ENCODE assay signal across 1 cellular context in genomic region chr15:40333922-40334492, GRCh38.
TF ChIP-seq lines count a peak whose summit lies in the region.

No MANE protein-coding gene starts in this region.

TF ChIP-seq in K562, 482 proteins besides CTCF, POLR2A, EP300 and RAD21 (continued from another document and continues in another):
- TF ChIP-seq CGGBP1 (CRISPR knock-in tag; IDR thresholded peaks at IDR 0.05) (no peak), ZEB2 (IDR thresholded peaks at IDR 0.05) (no peak), NEUROD1 (IDR thresholded peaks at IDR 0.05; ENCODE audit: borderline replicate concordance, low read depth, low read length, partially characterized antibody) (no peak), ZNF197 (CRISPR knock-in tag; IDR thresholded peaks at IDR 0.05; ENCODE audit: low read depth) (no peak), CTBP1 (IDR thresholded peaks at IDR 0.05; ENCODE audit: borderline replicate concordance) (peak; percentile 44; the same call in 1 of the 2 replicates), ATF1 (CRISPR knock-in tag; IDR thresholded peaks at IDR 0.05) (no peak), ATF1 (tag; IDR thresholded peaks at IDR 0.05) (no peak), MTF1 (CRISPR knock-in tag; IDR thresholded peaks at IDR 0.05; ENCODE audit: borderline replicate concordance) (no peak), MCM5 (IDR thresholded peaks at IDR 0.05; ENCODE audit: low read depth) (no peak), NFXL1 (CRISPR knock-in tag; IDR thresholded peaks at IDR 0.05) (no peak), FOXK2 (conservative IDR thresholded peaks at IDR 0.05 in 1 of 2, IDR thresholded peaks at IDR 0.05 in 1 of 2; ENCODE audit: low read depth in 2 of 2) (no peak; a peak in 1 of 4 replicates), CCNT2 (IDR thresholded peaks at IDR 0.05; ENCODE audit: borderline replicate concordance, extremely low read depth, insufficient read length, low read depth, low read length) (no peak), FOXP1 (CRISPR knock-in tag; IDR thresholded peaks at IDR 0.05) (peak; percentile 50; the same call in 1 of the 2 replicates), ELF4 (CRISPR knock-in tag; IDR thresholded peaks at IDR 0.05) (peak; percentile 9; the same call in 1 of the 2 replicates), HDAC8 (tag; IDR thresholded peaks at IDR 0.05) (no peak), RBM34 (IDR thresholded peaks at IDR 0.05; ENCODE audit: borderline replicate concordance, insufficient read depth, low read length) (no peak), HDAC6 (IDR thresholded peaks at IDR 0.05; ENCODE audit: low read depth, low read length) (no peak), CBFA2T2 (conservative IDR thresholded peaks at IDR 0.05) (no peak), ZC3H4 (CRISPR knock-in tag; IDR thresholded peaks at IDR 0.05; ENCODE audit: borderline replicate concordance) (no peak), NR0B1 (IDR thresholded peaks at IDR 0.05; ENCODE audit: partially characterized antibody) (no peak), HMG20A (CRISPR knock-in tag; conservative IDR thresholded peaks at IDR 0.05) (no peak), ARID2 (IDR thresholded peaks at IDR 0.05) (no peak), YBX1 (IDR thresholded peaks at IDR 0.05) (no peak), NCOA4 (IDR thresholded peaks at IDR 0.05; ENCODE audit: partially characterized antibody) (no peak), ATF7 (IDR thresholded peaks at IDR 0.05) (peak; percentile 58; the same call in 1 of the 2 replicates), JUND (IDR thresholded peaks at IDR 0.05; ENCODE audit: borderline replicate concordance, low read depth, low read length) (0 out of 2 replicates have a peak, but pooled peaks have one; percentile 6), JUND (tag; IDR thresholded peaks at IDR 0.05; ENCODE audit: borderline replicate concordance, low read depth, low read length) (no peak), NR2F6 (CRISPR knock-in tag; IDR thresholded peaks at IDR 0.05) (no peak), GATAD2A (IDR thresholded peaks at IDR 0.05) (no peak), ZNF12 (CRISPR knock-in tag; IDR thresholded peaks at IDR 0.05) (no peak), HIVEP1 (CRISPR knock-in tag; IDR thresholded peaks at IDR 0.05) (no peak), ZNF124 (CRISPR knock-in tag; IDR thresholded peaks at IDR 0.05) (no peak), ZNF764 (CRISPR knock-in tag; IDR thresholded peaks at IDR 0.05; ENCODE audit: low read depth) (no peak), SMARCC2 (IDR thresholded peaks at IDR 0.05; ENCODE audit: low read depth) (no peak), HDAC2 (IDR thresholded peaks at IDR 0.05) (no peak), PCBP1 (IDR thresholded peaks at IDR 0.05; ENCODE audit: low read depth, low read length, poor library complexity, severe bottlenecking) (no peak), ZNF280A (IDR thresholded peaks at IDR 0.05; ENCODE audit: low read depth, partially characterized antibody) (no peak), ZNF77 (CRISPR knock-in tag; IDR thresholded peaks at IDR 0.05) (no peak), HMBOX1 (IDR thresholded peaks at IDR 0.05) (no peak), ZNF57 (CRISPR knock-in tag; IDR thresholded peaks at IDR 0.05) (0 out of 2 replicates have a peak, but pooled peaks have one; percentile 60), SRF (CRISPR knock-in tag; IDR thresholded peaks at IDR 0.05) (no peak), GABPA (tag; conservative IDR thresholded peaks at IDR 0.05; ENCODE audit: low read depth) (peak; percentile 53), ZNF695 (CRISPR knock-in tag; IDR thresholded peaks at IDR 0.05) (no peak), ZKSCAN8 (CRISPR knock-in tag; IDR thresholded peaks at IDR 0.05) (no peak), KDM5B (IDR thresholded peaks at IDR 0.05; ENCODE audit: insufficient replicate concordance, low read depth, low read length) (no peak), ZNF445 (CRISPR knock-in tag; IDR thresholded peaks at IDR 0.05; ENCODE audit: low read depth) (no peak), ZNF436 (CRISPR knock-in tag; IDR thresholded peaks at IDR 0.05) (no peak), ZNF75A (CRISPR knock-in tag; IDR thresholded peaks at IDR 0.05) (no peak), ZNF175 (CRISPR knock-in tag; IDR thresholded peaks at IDR 0.05; ENCODE audit: low read depth) (no peak), POLR2G (IDR thresholded peaks at IDR 0.05; ENCODE audit: low read depth, low read length) (no peak), ZNF589 (CRISPR knock-in tag; IDR thresholded peaks at IDR 0.05; ENCODE audit: low read depth) (peak; percentile 59; the same call in 1 of the 2 replicates), BMI1 (IDR thresholded peaks at IDR 0.05; ENCODE audit: low read length) (no peak), ZBED1 (IDR thresholded peaks at IDR 0.05) (no peak), PTTG1 (tag; IDR thresholded peaks at IDR 0.05; ENCODE audit: low read depth) (no peak), ASH1L (IDR thresholded peaks at IDR 0.05; ENCODE audit: borderline replicate concordance, low read depth, partially characterized antibody) (no peak), FOS (IDR thresholded peaks at IDR 0.05; ENCODE audit: extremely low read depth, insufficient read length) (no peak), USF1 (CRISPR knock-in tag; IDR thresholded peaks at IDR 0.05) (peak; percentile 71), ZBTB5 (IDR thresholded peaks at IDR 0.05) (no peak), NFIX (CRISPR knock-in tag; IDR thresholded peaks at IDR 0.05; ENCODE audit: low read depth) (no peak), CBX1 (IDR thresholded peaks at IDR 0.05; ENCODE audit: low read depth) (no peak), ARHGAP35 (IDR thresholded peaks at IDR 0.05; ENCODE audit: partially characterized antibody) (no peak), SAFB2 (IDR thresholded peaks at IDR 0.05; ENCODE audit: borderline replicate concordance, low read depth, low read length, severe bottlenecking) (no peak), PCBP2 (IDR thresholded peaks at IDR 0.05; ENCODE audit: low read depth, low read length, poor library complexity, severe bottlenecking) (no peak), ZBTB34 (CRISPR knock-in tag; IDR thresholded peaks at IDR 0.05) (no peak), CHD1 (IDR thresholded peaks at IDR 0.05; ENCODE audit: low read length) (no peak), L3MBTL2 (IDR thresholded peaks at IDR 0.05) (peak; percentile 64), ERF (CRISPR knock-in tag; IDR thresholded peaks at IDR 0.05) (no peak), RAD51 (IDR thresholded peaks at IDR 0.05; ENCODE audit: borderline replicate concordance, low read depth) (no peak), ZNF830 (CRISPR knock-in tag; IDR thresholded peaks at IDR 0.05) (no peak), ZBTB1 (CRISPR knock-in tag; IDR thresholded peaks at IDR 0.05; ENCODE audit: borderline replicate concordance, low read depth) (no peak), HDAC3 (IDR thresholded peaks at IDR 0.05; ENCODE audit: borderline replicate concordance, partially characterized antibody) (no peak), SRSF7 (optimal IDR thresholded peaks at IDR 0.05; ENCODE audit: low read depth, low read length) (no peak), PREB (CRISPR knock-in tag; IDR thresholded peaks at IDR 0.05) (no peak), NR2C1 (IDR thresholded peaks at IDR 0.05) (peak; percentile 45; the same call in 1 of the 2 replicates), NR2C1 (tag; IDR thresholded peaks at IDR 0.05) (peak; percentile 59), ZNF224 (CRISPR knock-in tag; IDR thresholded peaks at IDR 0.05) (no peak)
- TF ChIP-seq, protein P1, sequence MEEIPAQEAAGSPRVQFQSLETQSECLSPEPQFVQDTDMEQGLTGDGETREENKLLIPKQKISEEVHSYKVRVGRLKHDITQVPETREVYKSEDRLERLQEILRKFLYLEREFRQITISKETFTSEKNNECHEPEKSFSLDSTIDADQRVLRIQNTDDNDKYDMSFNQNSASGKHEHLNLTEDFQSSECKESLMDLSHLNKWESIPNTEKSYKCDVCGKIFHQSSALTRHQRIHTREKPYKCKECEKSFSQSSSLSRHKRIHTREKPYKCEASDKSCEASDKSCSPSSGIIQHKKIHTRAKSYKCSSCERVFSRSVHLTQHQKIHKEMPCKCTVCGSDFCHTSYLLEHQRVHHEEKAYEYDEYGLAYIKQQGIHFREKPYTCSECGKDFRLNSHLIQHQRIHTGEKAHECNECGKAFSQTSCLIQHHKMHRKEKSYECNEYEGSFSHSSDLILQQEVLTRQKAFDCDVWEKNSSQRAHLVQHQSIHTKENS (CRISPR knock-in tag; IDR thresholded peaks at IDR 0.05) = no peak
- TF ChIP-seq, protein P2, sequence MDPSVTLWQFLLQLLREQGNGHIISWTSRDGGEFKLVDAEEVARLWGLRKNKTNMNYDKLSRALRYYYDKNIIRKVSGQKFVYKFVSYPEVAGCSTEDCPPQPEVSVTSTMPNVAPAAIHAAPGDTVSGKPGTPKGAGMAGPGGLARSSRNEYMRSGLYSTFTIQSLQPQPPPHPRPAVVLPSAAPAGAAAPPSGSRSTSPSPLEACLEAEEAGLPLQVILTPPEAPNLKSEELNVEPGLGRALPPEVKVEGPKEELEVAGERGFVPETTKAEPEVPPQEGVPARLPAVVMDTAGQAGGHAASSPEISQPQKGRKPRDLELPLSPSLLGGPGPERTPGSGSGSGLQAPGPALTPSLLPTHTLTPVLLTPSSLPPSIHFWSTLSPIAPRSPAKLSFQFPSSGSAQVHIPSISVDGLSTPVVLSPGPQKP (CRISPR knock-in tag; IDR thresholded peaks at IDR 0.05) = no peak
